ENCODE assay signal across 21 cellular contexts in the genomic region with DNA sequence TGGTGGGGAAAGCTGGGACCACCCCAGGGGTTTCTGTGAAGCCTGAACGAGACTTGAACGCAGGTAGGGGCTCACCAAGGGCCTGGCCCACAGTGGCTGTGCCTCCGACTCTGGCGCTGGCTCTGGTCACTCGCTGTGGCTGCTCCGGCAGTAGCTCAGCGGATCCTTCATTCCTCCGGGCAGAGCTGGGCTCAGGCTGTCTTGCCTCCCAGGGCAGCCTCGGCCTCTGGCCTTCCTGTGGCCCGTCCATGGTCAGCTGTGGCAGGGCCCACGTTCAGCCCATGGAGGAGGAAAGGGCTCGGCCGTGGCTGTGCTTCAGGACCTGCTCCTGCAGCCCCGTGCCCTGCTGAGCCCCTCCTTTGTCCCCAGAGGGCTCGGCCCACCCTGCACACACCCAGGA.
"Had no signal": no experiment of that assay in that cellular context is flagged by ENCODE, and none has a peak within 500 bp of the region (broad histone marks: within the 10 kb centered on the region; RNA-seq: fewer than 3 reads in every experiment).

No MANE protein-coding gene starts in this region.

- H3K9me3 ChIP-seq: gastrocnemius medialis, left lung, neutrophil, sigmoid colon, thoracic aorta, tibial nerve, upper lobe of left lung had no signal

- H3K36me3 ChIP-seq: gastrocnemius medialis, left lung, neutrophil, sigmoid colon, thoracic aorta, tibial nerve, upper lobe of left lung had no signal

- H3K27ac ChIP-seq: dorsolateral prefrontal cortex, gastrocnemius medialis, left lung, neutrophil, parathyroid adenoma, sigmoid colon, thoracic aorta, tibial nerve, upper lobe of left lung had no signal

- H3K4me3 ChIP-seq: dorsolateral prefrontal cortex, gastrocnemius medialis, left lung, sigmoid colon, thoracic aorta, tibial nerve, upper lobe of left lung had no signal

- H3K9me3 Mint-ChIP-seq: naive thymus-derived CD4-positive, alpha-beta T cell; stimulated activated effector memory CD8-positive, alpha-beta T cell treated with anti-CD3 and anti-CD28 coated beads, Interleukin-12 subunit alpha, Interleukin-12 subunit beta, amount 100 ng/mL, for 72 hours had no signal

- H2AFZ ChIP-seq: parathyroid adenoma had no signal

- H3K9ac ChIP-seq: parathyroid adenoma had no signal

- H3K27me3 ChIP-seq: dorsolateral prefrontal cortex, gastrocnemius medialis, neutrophil, sigmoid colon, tibial nerve, upper lobe of left lung had no signal

- H3K79me2 ChIP-seq: parathyroid adenoma had no signal

- H3K27me3 Mint-ChIP-seq: naive thymus-derived CD4-positive, alpha-beta T cell; progenitor cell of endocrine pancreas had no signal

- H3K4me3 Mint-ChIP-seq: naive thymus-derived CD4-positive, alpha-beta T cell; stimulated activated effector memory CD8-positive, alpha-beta T cell treated with anti-CD3 and anti-CD28 coated beads, Interleukin-12 subunit alpha, Interleukin-12 subunit beta, amount 100 ng/mL, for 72 hours had no signal

- H3K4me1 ChIP-seq: gastrocnemius medialis, left lung, parathyroid adenoma, sigmoid colon, tibial nerve, upper lobe of left lung had no signal

- DNase-seq: cerebellar nuclear complex; effector CD4-positive, alpha-beta T cell; gastrocnemius medialis; kidney; mesenchymal stem cell; midbrain; naive thymus-derived CD4-positive, alpha-beta T cell; stimulated activated CD4-positive, alpha-beta T cell treated with anti-CD3 and anti-CD28 coated beads, Interleukin-2, amount 100 ng/mL, for 24 hours; stimulated activated CD4-positive, alpha-beta T cell treated with anti-CD3 and anti-CD28 coated beads, Interleukin-4, amount 100 ng/mL, for 24 hours; stimulated activated naive CD4-positive, alpha-beta T cell treated with Interleukin-2 at 50 U/mL for 16 hours; upper lobe of left lung had no signal

- H3K36me3 Mint-ChIP-seq: naive thymus-derived CD4-positive, alpha-beta T cell; stimulated activated effector memory CD8-positive, alpha-beta T cell treated with anti-CD3 and anti-CD28 coated beads, Interleukin-12 subunit alpha, Interleukin-12 subunit beta, amount 100 ng/mL, for 72 hours had no signal

- FAIRE-seq: kidney, urothelium cell line had no signal

- ATAC-seq: gastrocnemius medialis; left lung; naive thymus-derived CD4-positive, alpha-beta T cell; stimulated activated effector memory CD8-positive, alpha-beta T cell treated with anti-CD3 and anti-CD28 coated beads, Interleukin-12 subunit alpha, Interleukin-12 subunit beta, amount 100 ng/mL, for 72 hours had no signal

- H3K27ac Mint-ChIP-seq: naive thymus-derived CD4-positive, alpha-beta T cell; progenitor cell of endocrine pancreas; stimulated activated effector memory CD8-positive, alpha-beta T cell treated with anti-CD3 and anti-CD28 coated beads, Interleukin-12 subunit alpha, Interleukin-12 subunit beta, amount 100 ng/mL, for 72 hours had no signal

- H3K4me1 Mint-ChIP-seq: naive thymus-derived CD4-positive, alpha-beta T cell; stimulated activated effector memory CD8-positive, alpha-beta T cell treated with anti-CD3 and anti-CD28 coated beads, Interleukin-12 subunit alpha, Interleukin-12 subunit beta, amount 100 ng/mL, for 72 hours had no signal
